In the genomic region with DNA sequence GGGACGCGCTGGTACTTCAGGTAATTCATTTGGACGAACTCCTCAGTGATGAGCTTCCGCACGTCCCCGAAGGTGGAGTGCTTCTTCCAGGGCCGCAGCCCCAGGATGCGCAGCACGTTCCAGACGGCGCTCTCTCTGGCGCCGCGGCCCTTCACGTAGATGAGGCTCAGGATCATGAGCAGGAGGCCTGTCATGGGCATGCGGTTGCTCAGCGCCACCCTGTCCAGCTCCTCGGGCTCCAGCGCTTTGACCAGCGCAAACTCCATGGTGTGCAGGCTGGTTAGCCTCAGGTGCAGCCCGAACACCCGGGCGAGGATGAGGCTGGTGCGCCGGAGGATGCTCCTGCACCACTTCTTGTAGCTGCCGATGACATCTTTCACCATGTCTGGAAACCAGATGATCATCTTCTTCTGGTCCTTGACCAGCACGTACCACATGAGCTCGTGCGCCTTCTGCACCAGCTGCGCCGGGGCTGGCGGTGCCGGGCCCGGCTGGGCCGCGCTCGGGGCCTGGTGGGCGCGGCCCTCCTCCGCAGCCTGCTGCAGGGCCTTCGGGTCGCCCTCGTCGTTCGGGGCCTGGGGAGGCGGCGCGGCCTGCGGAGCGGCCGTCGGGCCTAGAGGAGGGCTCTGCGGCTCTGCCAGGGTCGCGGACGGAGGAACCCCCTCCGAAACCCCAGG, we compare ENCODE assay signal across 9 cellular contexts. TPM values are rescaled to one million over a fixed set of nuclear protein-coding genes. Genes with fewer than 3 reads are reported as not detected.
A peak's percentile ranks its signal among the peaks of the same experiment; 100 is the strongest.
DNase-seq lines count a peak whose midpoint lies in the region; ATAC-seq and TF ChIP-seq lines count a peak whose summit lies in the region.
"Had no signal": no experiment of that assay in that cellular context is flagged by ENCODE, and none has a peak within 500 bp of the region (broad histone marks: within the 10 kb centered on the region; RNA-seq: fewer than 3 reads in every experiment).

No MANE protein-coding gene starts in this region.

- H3K9me3 ChIP-seq in HUES48 (ENCODE audit: control insufficient read depth, insufficient read depth, low read length) (peaks cover 36% of the 10 kb centered on the region), smooth muscle cell (replicated peaks; ENCODE audit: low read depth) (no peaks in the 10 kb centered on the region)

- ATAC-seq in GM19467 (IDR thresholded peaks at IDR 0.05; ENCODE audit: unreplicated experiment) (no peak), GM18873 (IDR thresholded peaks at IDR 0.05; ENCODE audit: low FRiP score, unreplicated experiment) (no peak)

- H3K4me1 ChIP-seq in HUES48 (ENCODE audit: control insufficient read depth, insufficient read depth, low read length) (no peaks in the 10 kb centered on the region), smooth muscle cell (ENCODE audit: low read depth) (peaks cover 7% of the 10 kb centered on the region)

- no peaks in the 10 kb centered on the region for H3K36me3 ChIP-seq in HUES48 (ENCODE audit: control insufficient read depth, insufficient read depth, low read length)
- no peaks in the 10 kb centered on the region for H3K36me3 ChIP-seq in smooth muscle cell (ENCODE audit: low read depth)

- peak overlapping the region; percentile 85 for H3K4me2 ChIP-seq in smooth muscle cell

- no peak for DNase-seq in coronary artery (ENCODE audit: low spot score)
- DNase-seq in kidney tubule cell (ENCODE audit: low spot score): peak; percentile 3
- DNase-seq in smooth muscle cell (lab: John Stamatoyannopoulos, UW; ENCODE audit: unreplicated experiment): no peak
- DNase-seq in GDM1 (lab: John Stamatoyannopoulos, UW): no peak
- DNase-seq in DMS 273 (lab: John Stamatoyannopoulos, UW; ENCODE audit: unreplicated experiment): no peak
- DNase-seq: activated CD4-positive, CD25-positive, alpha-beta regulatory T cell treated with anti-CD3 and anti-CD28 coated beads, Interleukin-2, amount 50 U/mL, for 72 hours had no signal

- H3K79me2 ChIP-seq in smooth muscle cell (ENCODE audit: low read depth): peaks cover 5% of the 10 kb centered on the region

- H3K9ac ChIP-seq in HUES48 (ENCODE audit: low read depth, low read length) (no peak overlapping the region), smooth muscle cell (ENCODE audit: low read depth) (no peak overlapping the region)

- no peaks in the 10 kb centered on the region for H3F3A ChIP-seq in smooth muscle cell (ENCODE audit: low read depth)

- TF ChIP-seq CTCF in coronary artery (IDR thresholded peaks at IDR 0.05) (no peak), smooth muscle cell (IDR thresholded peaks at IDR 0.05; ENCODE audit: borderline replicate concordance, insufficient read depth, poor library complexity, severe bottlenecking) (no peak)

- peak overlapping the region; percentile 76 for H3K4me3 ChIP-seq in HUES48 (ENCODE audit: low read depth, low read length)
- peak overlapping the region; percentile 71 for H3K4me3 ChIP-seq in coronary artery
- H3K4me3 ChIP-seq in smooth muscle cell: peak overlapping the region; percentile 62

- H3K27ac ChIP-seq in HUES48 (ENCODE audit: low read depth, low read length) (no peak overlapping the region), coronary artery (peak overlapping the region in 1 of 2 donors; percentile 58), smooth muscle cell (ENCODE audit: low read depth) (no peak overlapping the region)

- H2AFZ ChIP-seq in smooth muscle cell (ENCODE audit: low read depth): peak overlapping the region; percentile 24

- H3K27me3 ChIP-seq in HUES48 (ENCODE audit: control insufficient read depth, insufficient read depth, low read length): no peaks in the 10 kb centered on the region
- H3K27me3 ChIP-seq in smooth muscle cell (ENCODE audit: low read depth): no peaks in the 10 kb centered on the region

- 43% methylated on average over 57 of the region's 57 CpGs for WGBS in smooth muscle cell (ENCODE audit: low lambda C conversion rate)

- H4K20me1 ChIP-seq in smooth muscle cell (ENCODE audit: low read depth): peaks cover 10% of the 10 kb centered on the region

RNA-seq across cellular contexts. Expression of a gene that starts 0.5 kb away (rescaled TPM):
- total RNA-seq in smooth muscle cell: 114 and 118 TPM in 2 replicates
- 139 and 158 TPM in 2 replicates for polyA plus RNA-seq in smooth muscle cell

RNA-seq across cellular contexts. Expression of a gene that starts 38.9 kb away (rescaled TPM):
- 6.0 and 8.4 TPM in 2 replicates for total RNA-seq in smooth muscle cell
- polyA plus RNA-seq in smooth muscle cell: 10.4 and 16.0 TPM in 2 replicates
